In the genomic region with DNA sequence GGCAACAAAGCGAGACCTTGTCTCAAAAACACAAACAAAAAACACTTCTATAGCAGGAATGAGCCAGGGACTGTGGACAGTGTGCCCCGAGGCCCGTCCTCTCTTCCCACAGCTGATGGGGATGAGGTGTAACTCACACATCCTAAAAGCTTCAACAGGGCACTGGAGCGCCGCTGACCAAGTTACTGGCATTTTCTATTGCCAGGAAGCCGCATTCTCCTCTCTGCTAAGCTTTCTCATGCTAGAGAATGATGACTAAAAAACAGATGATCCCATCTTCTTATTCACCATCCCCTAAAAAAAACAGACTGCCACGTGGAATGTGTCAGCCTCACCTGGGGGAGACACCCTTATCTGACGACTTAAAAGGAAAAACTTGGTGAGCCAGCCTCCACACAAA, we compare ENCODE assay signal across 13 cellular contexts. TPM values are rescaled to one million over a fixed set of nuclear protein-coding genes. Genes with fewer than 3 reads are reported as not detected.
A peak's percentile ranks its signal among the peaks of the same experiment; 100 is the strongest.
DNase-seq lines count a peak whose midpoint lies in the region; ATAC-seq and TF ChIP-seq lines count a peak whose summit lies in the region.
"Had no signal": no experiment of that assay in that cellular context is flagged by ENCODE, and none has a peak within 500 bp of the region (broad histone marks: within the 10 kb centered on the region; RNA-seq: fewer than 3 reads in every experiment).

No MANE protein-coding gene starts in this region.

- no peak for ATAC-seq in effector memory CD8-positive, alpha-beta T cell (replicated peaks)
- peak; percentile 26 for ATAC-seq in omental fat pad (ENCODE audit: low FRiP score)
- ATAC-seq: esophagus mucosa had no signal

- no peak for TF ChIP-seq POLR2A in suprapubic skin (IDR thresholded peaks at IDR 0.05)

- intact Hi-C loops in Calu3 (cut with micrococcal nuclease; ENCODE audit: unreplicated experiment): no loop called here

- no peaks in the 10 kb centered on the region for H3K27me3 Mint-ChIP-seq in Calu3 (ENCODE audit: unreplicated experiment)
- H3K27me3 Mint-ChIP-seq in effector memory CD8-positive, alpha-beta T cell: no peaks in the 10 kb centered on the region

- TF ChIP-seq CTCF in Calu3 (IDR thresholded peaks at IDR 0.05; ENCODE audit: unreplicated experiment) (no peak), omental fat pad (IDR thresholded peaks at IDR 0.05) (no peak), suprapubic skin (IDR thresholded peaks at IDR 0.05) (no peak)

- peaks cover 86% of the 10 kb centered on the region for H3K36me3 Mint-ChIP-seq in Calu3 (ENCODE audit: insufficient read depth, unreplicated experiment)
- H3K36me3 Mint-ChIP-seq in effector memory CD8-positive, alpha-beta T cell (ENCODE audit: insufficient read depth): peaks cover 41% of the 10 kb centered on the region

- no peaks in the 10 kb centered on the region for H3K9me3 ChIP-seq in HUES64 (ENCODE audit: insufficient read depth, low read depth, low read length)
- H3K9me3 ChIP-seq in suprapubic skin: no peaks in the 10 kb centered on the region

- no peak for TF ChIP-seq EP300 in suprapubic skin (IDR thresholded peaks at IDR 0.05)

- WGBS in HUES64: 85% methylated on average over 8 of the region's 8 CpGs
- 77% methylated on average over 8 of the region's 8 CpGs for WGBS in suprapubic skin

- H3K4me3 Mint-ChIP-seq in Calu3 (ENCODE audit: low read depth, unreplicated experiment): no peak overlapping the region
- no peak overlapping the region for H3K4me3 Mint-ChIP-seq in effector memory CD8-positive, alpha-beta T cell

- DNase-seq in Calu3 (no peak), omental fat pad (ENCODE audit: low spot score) (no peak), suprapubic skin (ENCODE audit: low spot score in 2 of 2) (no peak), NCI-H82 (lab: John Stamatoyannopoulos, UW) (no peak), HT-29 (ENCODE audit: low spot score) (no peak)
- DNase-seq in effector memory CD8-positive, alpha-beta T cell: no peak
- DNase-seq: NCI-H1930; stimulated activated naive CD4-positive, alpha-beta T cell; SW 1271 had no signal

- H3K36me3 ChIP-seq in HUES64 (ENCODE audit: insufficient read depth, low read length) (peaks cover 92% of the 10 kb centered on the region), suprapubic skin (peaks cover 65% of the 10 kb centered on the region)

- peak overlapping the region; percentile 10; the same call in 1 of the 2 replicates for H3K27ac ChIP-seq in HUES64 (ENCODE audit: low read depth, low read length)
- no peak overlapping the region for H3K27ac ChIP-seq in suprapubic skin
- H3K27ac ChIP-seq: KMS-11 had no signal

- H3K27me3 ChIP-seq in HUES64 (ENCODE audit: insufficient read depth, low read length) (no peaks in the 10 kb centered on the region), suprapubic skin (no peaks in the 10 kb centered on the region)

- H3K4me1 ChIP-seq in HUES64 (ENCODE audit: insufficient read depth, low read length) (peaks cover 6% of the 10 kb centered on the region; the same call in 1 of the 2 replicates), suprapubic skin (peaks cover 8% of the 10 kb centered on the region)

- no peak overlapping the region for H3K9ac ChIP-seq in HUES64 (ENCODE audit: low read depth, low read length)
- H3K9ac ChIP-seq: KMS-11 had no signal

- CTCF ChIA-PET in Calu3 (lab: Charles Lee): no interaction called here

- H3K27ac Mint-ChIP-seq in Calu3 (ENCODE audit: unreplicated experiment): peak overlapping the region; percentile 65
- peak overlapping the region; percentile 51 to 62 for H3K27ac Mint-ChIP-seq in effector memory CD8-positive, alpha-beta T cell

- H3K4me3 ChIP-seq in HUES64 (ENCODE audit: low read length) (no peak overlapping the region), suprapubic skin (no peak overlapping the region)

- H3K9me3 Mint-ChIP-seq in Calu3 (ENCODE audit: low read depth, unreplicated experiment): no peaks in the 10 kb centered on the region
- no peaks in the 10 kb centered on the region for H3K9me3 Mint-ChIP-seq in effector memory CD8-positive, alpha-beta T cell

- no TSS peak for BruUV-seq in Calu3 (replicated peaks; lab: Mats Ljungman, UMichigan)

- H3K4me1 Mint-ChIP-seq in Calu3 (ENCODE audit: low read depth, unreplicated experiment): peaks cover 9% of the 10 kb centered on the region
- peaks cover 11 to 23% of the 10 kb centered on the region in 2 donors for H3K4me1 Mint-ChIP-seq in effector memory CD8-positive, alpha-beta T cell (ENCODE audit: low read depth in 2 of 2)

RNA-seq across cellular contexts. Expression of a gene that starts 16.3 kb away (rescaled TPM):
- total RNA-seq in Calu3 (2022) (89.2 and 104 TPM in 2 replicates), omental fat pad (100 to 1,000 TPM in 3 of 4 donors, 10 to 100 TPM in 1; 89.3 to 135 (median 124) TPM), suprapubic skin (10 to 100 TPM; 32.7 to 60.8 (median 41.5) TPM)
- 157 TPM for polyA plus RNA-seq in HUES64 (2013, experiment 1 of 2)
- polyA plus RNA-seq in HUES64 (2013, experiment 2 of 2): 179 TPM
- total RNA-seq in HT-29 (2014; rRNA removed; shearing (Covaris generic)): 197 and 220 TPM in 2 replicates

RNA-seq across cellular contexts. Expression of a gene that starts 29.6 kb away (rescaled TPM):
- not detected in 2 replicates for total RNA-seq in Calu3 (2022)
- polyA plus RNA-seq in HUES64 (2013, experiment 1 of 2): not detected
- polyA plus RNA-seq in HUES64 (2013, experiment 2 of 2): not detected
- total RNA-seq in omental fat pad: not detected
- total RNA-seq in suprapubic skin: not detected
- not detected in 2 replicates for total RNA-seq in HT-29 (2014; rRNA removed; shearing (Covaris generic))
- total RNA-seq: aorta, esophagus mucosa had no signal
- polyA plus RNA-seq: aorta had no signal

RNA-seq across cellular contexts. Expression of a gene that starts 54.9 kb away (rescaled TPM):
- total RNA-seq in Calu3 (2022) (88.3 and 92.8 TPM in 2 replicates), omental fat pad (10 to 100 TPM; 35.9 to 98.6 (median 48.6) TPM), suprapubic skin (10 to 100 TPM; 20.0 to 33.0 (median 25.7) TPM)
- 36.2 TPM for polyA plus RNA-seq in HUES64 (2013, experiment 1 of 2)
- polyA plus RNA-seq in HUES64 (2013, experiment 2 of 2): 28.6 TPM
- total RNA-seq in HT-29 (2014; rRNA removed; shearing (Covaris generic)): 49.0 and 65.5 TPM in 2 replicates

RNA-seq across cellular contexts. Expression of a gene that starts 55.1 kb away (rescaled TPM):
- total RNA-seq in Calu3 (2022): 20.9 and 23.6 TPM in 2 replicates
- 5.8 TPM for polyA plus RNA-seq in HUES64 (2013, experiment 1 of 2)
- polyA plus RNA-seq in HUES64 (2013, experiment 2 of 2): 7.4 TPM
- total RNA-seq in omental fat pad: 1 to 10 TPM; 3.6 to 8.2 (median 5.1) TPM
- total RNA-seq in suprapubic skin: 1 to 10 TPM; 3.9 to 7.0 (median 5.0) TPM
- 7.5 and 11.7 TPM in 2 replicates for total RNA-seq in HT-29 (2014; rRNA removed; shearing (Covaris generic))
